In the genomic region with DNA sequence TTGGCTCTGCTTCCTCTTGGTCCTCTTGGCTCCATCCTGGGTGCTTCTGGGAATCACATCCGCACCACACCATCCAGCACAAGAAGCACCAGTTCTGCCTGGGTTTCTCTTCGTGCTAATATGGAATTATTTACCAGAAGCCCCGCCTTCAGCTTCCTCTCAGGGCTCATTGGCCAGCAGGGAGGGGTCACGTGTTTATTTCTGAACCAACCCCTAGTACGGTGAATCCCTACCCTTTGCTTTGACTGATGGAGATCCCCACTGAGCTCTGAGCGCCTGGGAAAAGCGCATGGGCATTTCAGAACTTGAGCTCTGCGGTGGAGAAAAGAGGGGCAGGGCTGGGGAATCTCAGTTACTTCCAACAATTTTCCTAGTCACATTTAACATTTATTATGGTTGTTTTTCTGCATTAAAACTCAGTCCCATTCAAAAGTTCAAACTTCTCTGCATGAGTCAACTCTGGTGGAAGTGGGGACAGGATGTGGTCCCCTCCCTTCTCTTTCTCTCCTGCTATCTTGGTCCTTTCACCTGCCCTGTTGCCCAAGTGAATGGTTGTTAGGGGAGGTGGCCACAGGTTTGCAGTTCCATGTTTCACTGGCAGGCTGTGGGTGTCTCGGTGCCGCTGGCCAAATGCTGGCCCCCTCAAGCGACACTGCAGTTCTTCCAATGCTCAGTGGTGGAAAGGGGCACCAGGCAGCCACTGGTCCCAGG, we compare ENCODE assay signal across 12 cellular contexts.
DNase-seq lines count a peak whose midpoint lies in the region; ATAC-seq and TF ChIP-seq lines count a peak whose summit lies in the region.
"Had no signal": no experiment of that assay in that cellular context is flagged by ENCODE, and none has a peak within 500 bp of the region (broad histone marks: within the 10 kb centered on the region; RNA-seq: fewer than 3 reads in every experiment).

No MANE protein-coding gene starts in this region.

- H3K27me3 Mint-ChIP-seq in activated naive CD4-positive, alpha-beta T cell treated with anti-CD3 and anti-CD28 coated beads, Interleukin-2, amount 10 ng/mL, durations not matched to agents 7 days and 5 days = peaks cover 3% of the 10 kb centered on the region
- H3K27me3 Mint-ChIP-seq in activated T-helper 2 cell treated with anti-CD3 and anti-CD28 coated beads, Interferon-gamma antibody, Interleukin-2, Interleukin-4, amounts not matched to agents 10 μg/mL and 5 μg/mL and 100 μg/mL, durations not matched to agents 14 hours and 24 hours and 36 hours (ENCODE audit: low read depth) = peaks cover 30% of the 10 kb centered on the region

- no peaks in the 10 kb centered on the region for H3K4me1 ChIP-seq in esophagus squamous epithelium

- peak; percentile 8 for DNase-seq in stimulated activated CD4-positive, alpha-beta T cell treated with anti-CD3 and anti-CD28 coated beads, Interleukin-15, amount 100 ng/mL, for 24 hours
- DNase-seq in stimulated activated CD4-positive, alpha-beta T cell treated with anti-CD3 and anti-CD28 coated beads, Interleukin-2, amount 100 ng/mL, for 24 hours = no peak
- peak; percentile 64 for DNase-seq in activated naive CD4-positive, alpha-beta T cell treated with anti-CD3 and anti-CD28 coated beads, Interleukin-2, amount 10 ng/mL, durations not matched to agents 7 days and 5 days
- no peak for DNase-seq in activated T-helper 2 cell treated with anti-CD3 and anti-CD28 coated beads, Interferon-gamma antibody, Interleukin-2, Interleukin-4, amounts not matched to agents 10 μg/mL and 5 μg/mL and 100 μg/mL, durations not matched to agents 14 hours and 24 hours and 36 hours (ENCODE audit: low spot score)
- no peak for DNase-seq in COLO668 (lab: John Stamatoyannopoulos, UW; ENCODE audit: unreplicated experiment)
- no peak for DNase-seq in esophagus squamous epithelium (lab: John Stamatoyannopoulos, UW)
- no peak for DNase-seq in T1000 (lab: John Stamatoyannopoulos, UW)
- DNase-seq: EL, NCI-H1092, NCI-H510A had no signal

- H3K27ac ChIP-seq in esophagus squamous epithelium = no peak overlapping the region
- H3K27ac ChIP-seq: parathyroid adenoma had no signal

- ATAC-seq in HG03139 (IDR thresholded peaks at IDR 0.05; ENCODE audit: unreplicated experiment) = peak; percentile 56

- WGBS in esophagus squamous epithelium, 2 donors = 85 to 87% methylated on average over 8 to 10 of the region's 11 CpGs

- TF ChIP-seq CTCF in esophagus squamous epithelium (IDR thresholded peaks at IDR 0.05) = no peak

- H3K36me3 Mint-ChIP-seq in activated naive CD4-positive, alpha-beta T cell treated with anti-CD3 and anti-CD28 coated beads, Interleukin-2, amount 10 ng/mL, durations not matched to agents 7 days and 5 days = peaks cover 6% of the 10 kb centered on the region
- H3K36me3 Mint-ChIP-seq in activated T-helper 2 cell treated with anti-CD3 and anti-CD28 coated beads, Interferon-gamma antibody, Interleukin-2, Interleukin-4, amounts not matched to agents 10 μg/mL and 5 μg/mL and 100 μg/mL, durations not matched to agents 14 hours and 24 hours and 36 hours (ENCODE audit: low read depth) = no peaks in the 10 kb centered on the region

- H3K9me3 ChIP-seq in esophagus squamous epithelium = no peaks in the 10 kb centered on the region

- H3K4me3 Mint-ChIP-seq in activated naive CD4-positive, alpha-beta T cell treated with anti-CD3 and anti-CD28 coated beads, Interleukin-2, amount 10 ng/mL, durations not matched to agents 7 days and 5 days = no peak overlapping the region
- no peak overlapping the region for H3K4me3 Mint-ChIP-seq in activated T-helper 2 cell treated with anti-CD3 and anti-CD28 coated beads, Interferon-gamma antibody, Interleukin-2, Interleukin-4, amounts not matched to agents 10 μg/mL and 5 μg/mL and 100 μg/mL, durations not matched to agents 14 hours and 24 hours and 36 hours (ENCODE audit: low read depth)

- H3K9me3 Mint-ChIP-seq in activated naive CD4-positive, alpha-beta T cell treated with anti-CD3 and anti-CD28 coated beads, Interleukin-2, amount 10 ng/mL, durations not matched to agents 7 days and 5 days = no peaks in the 10 kb centered on the region
- H3K9me3 Mint-ChIP-seq in activated T-helper 2 cell treated with anti-CD3 and anti-CD28 coated beads, Interferon-gamma antibody, Interleukin-2, Interleukin-4, amounts not matched to agents 10 μg/mL and 5 μg/mL and 100 μg/mL, durations not matched to agents 14 hours and 24 hours and 36 hours = no peaks in the 10 kb centered on the region

- TF ChIP-seq POLR2A in esophagus squamous epithelium (IDR thresholded peaks at IDR 0.05) = no peak

- peak overlapping the region; percentile 87 for H3K27ac Mint-ChIP-seq in activated naive CD4-positive, alpha-beta T cell treated with anti-CD3 and anti-CD28 coated beads, Interleukin-2, amount 10 ng/mL, durations not matched to agents 7 days and 5 days
- H3K27ac Mint-ChIP-seq in activated T-helper 2 cell treated with anti-CD3 and anti-CD28 coated beads, Interferon-gamma antibody, Interleukin-2, Interleukin-4, amounts not matched to agents 10 μg/mL and 5 μg/mL and 100 μg/mL, durations not matched to agents 14 hours and 24 hours and 36 hours = no peak overlapping the region

- H3K36me3 ChIP-seq in esophagus squamous epithelium = peaks cover 0 to 80% (median 0%) of the 10 kb centered on the region in 3 donors

- no peak overlapping the region for H3K4me3 ChIP-seq in esophagus squamous epithelium

- CTCF ChIA-PET in activated naive CD4-positive, alpha-beta T cell treated with anti-CD3 and anti-CD28 coated beads, Interleukin-2, amount 10 ng/mL, durations not matched to agents 7 days and 5 days (lab: Charles Lee) = interaction anchor here (0.7 to 0.9 kb wide), 2 partner anchors 18 to 19 kb away, joined by 3 read pairs; no protein-coding TSS in a partner anchor

- H3K4me1 Mint-ChIP-seq in activated naive CD4-positive, alpha-beta T cell treated with anti-CD3 and anti-CD28 coated beads, Interleukin-2, amount 10 ng/mL, durations not matched to agents 7 days and 5 days = peaks cover 86% of the 10 kb centered on the region
- peaks cover 62% of the 10 kb centered on the region for H3K4me1 Mint-ChIP-seq in activated T-helper 2 cell treated with anti-CD3 and anti-CD28 coated beads, Interferon-gamma antibody, Interleukin-2, Interleukin-4, amounts not matched to agents 10 μg/mL and 5 μg/mL and 100 μg/mL, durations not matched to agents 14 hours and 24 hours and 36 hours (ENCODE audit: low read depth)

- H3K27me3 ChIP-seq in esophagus squamous epithelium = no peaks in the 10 kb centered on the region

- intact Hi-C loops in activated T-helper 2 cell treated with anti-CD3 and anti-CD28 coated beads, Interferon-gamma antibody, Interleukin-2, Interleukin-4, amounts not matched to agents 10 μg/mL and 5 μg/mL and 100 μg/mL, durations not matched to agents 14 hours and 24 hours and 36 hours (cut with micrococcal nuclease) = loop anchor here (5.0 kb wide), 1 partner anchor 179 kb away; no protein-coding TSS in a partner anchor
- intact Hi-C loops in esophagus squamous epithelium (cut with DNase I) = no loop called here

Comparison
In these comparisons a context has a peak if more than half of its experiments do, and no peak if none do; other contexts are left out.
1. DNase-seq: peak in stimulated activated CD4-positive, alpha-beta T cell treated with anti-CD3 and anti-CD28 coated beads, Interleukin-15, amount 100 ng/mL, for 24 hours (single experiment) and activated naive CD4-positive, alpha-beta T cell treated with anti-CD3 and anti-CD28 coated beads, Interleukin-2, amount 10 ng/mL, durations not matched to agents 7 days and 5 days (single experiment); none in stimulated activated CD4-positive, alpha-beta T cell treated with anti-CD3 and anti-CD28 coated beads, Interleukin-2, amount 100 ng/mL, for 24 hours (0 of 2), activated T-helper 2 cell treated with anti-CD3 and anti-CD28 coated beads, Interferon-gamma antibody, Interleukin-2, Interleukin-4, amounts not matched to agents 10 μg/mL and 5 μg/mL and 100 μg/mL, durations not matched to agents 14 hours and 24 hours and 36 hours (single experiment), COLO668 (single experiment), esophagus squamous epithelium (single experiment) and T1000 (single experiment).